ENCODE assay signal across 1 cellular context in genomic region chr12:49342066-49342913, GRCh38.
TF ChIP-seq lines count a peak whose summit lies in the region.

No MANE protein-coding gene starts in this region.

TF ChIP-seq in IMR-90, 13 proteins besides CTCF, POLR2A, EP300 and RAD21:
- TF ChIP-seq USF2 (IDR thresholded peaks at IDR 0.05; ENCODE audit: low read depth, low read length) (no peak), FOS (IDR thresholded peaks at IDR 0.05; ENCODE audit: low read depth, low read length) (no peak), MAZ (IDR thresholded peaks at IDR 0.05; ENCODE audit: borderline replicate concordance, low read depth, low read length) (no peak)
TF ChIP-seq in IMR-90: peak in this region for 0.
